ENCODE assay signal across 18 cellular contexts in the genomic region with DNA sequence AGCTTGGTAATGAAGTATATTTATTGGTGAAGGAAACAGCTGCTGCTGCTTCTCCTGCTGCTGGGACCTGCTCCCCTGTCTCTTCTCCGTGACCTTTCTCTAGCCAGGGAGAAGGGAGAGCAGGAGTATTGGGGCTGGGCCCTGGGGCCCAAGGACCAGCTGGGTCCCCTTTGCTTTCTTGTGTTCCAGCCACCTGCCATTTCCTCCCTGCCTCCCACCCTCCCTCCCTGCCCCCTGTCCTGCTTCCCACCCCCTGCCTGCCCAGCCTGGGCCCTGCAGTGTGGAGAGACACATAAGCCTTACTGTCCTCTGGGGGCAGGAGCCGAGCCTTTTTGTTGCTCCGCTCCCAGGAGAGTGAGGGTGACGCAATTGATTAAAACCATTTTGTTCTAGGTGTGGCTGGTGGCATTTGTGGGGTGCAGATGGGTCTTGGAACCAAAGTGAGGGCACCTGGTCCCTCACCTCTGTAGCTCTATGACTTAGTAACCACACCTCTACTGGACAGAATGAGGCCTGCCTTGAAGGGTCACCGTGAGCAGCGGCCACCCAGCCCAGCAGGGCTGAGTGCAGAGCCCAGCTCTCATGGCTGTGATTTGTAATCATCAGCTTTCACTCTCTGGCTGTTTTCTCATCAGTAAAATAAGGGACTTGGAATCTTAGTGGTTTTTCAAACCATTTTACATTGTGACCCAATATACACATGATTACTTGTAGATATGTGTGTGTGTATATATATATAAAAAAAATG. TPM values are rescaled to one million over a fixed set of nuclear protein-coding genes. Genes with fewer than 3 reads are reported as not detected.
DNase-seq lines count a peak whose midpoint lies in the region; ATAC-seq and TF ChIP-seq lines count a peak whose summit lies in the region.
"Had no signal": no experiment of that assay in that cellular context is flagged by ENCODE, and none has a peak within 500 bp of the region (broad histone marks: within the 10 kb centered on the region; RNA-seq: fewer than 3 reads in every experiment).

No MANE protein-coding gene starts in this region.

- H3K9me3 ChIP-seq in trophoblast cell (ENCODE audit: insufficient read depth, low read depth, low read length): peaks cover 2% of the 10 kb centered on the region
- H3K9me3 ChIP-seq: A549 had no signal

- BruUV-seq in Calu3 (replicated peaks; lab: Mats Ljungman, UMichigan): no TSS peak

- TF ChIP-seq CTCF in glutamatergic neuron (IDR thresholded peaks at IDR 0.05; ENCODE audit: partially characterized antibody, unreplicated experiment): no peak
- TF ChIP-seq CTCF in Calu3 (IDR thresholded peaks at IDR 0.05; ENCODE audit: unreplicated experiment): no peak

- no peak overlapping the region for H2BK12ac ChIP-seq in trophoblast cell (ENCODE audit: low read length)

- no peak overlapping the region for H4K91ac ChIP-seq in trophoblast cell (ENCODE audit: low read depth, low read length)

- H3K4me3 Mint-ChIP-seq in glutamatergic neuron (ENCODE audit: unreplicated experiment) (no peak overlapping the region), Calu3 (ENCODE audit: low read depth, unreplicated experiment) (no peak overlapping the region)
- H3K4me3 Mint-ChIP-seq: CD14-positive monocyte; naive thymus-derived CD4-positive, alpha-beta T cell; stimulated activated naive CD8-positive, alpha-beta T cell treated with anti-CD3 and anti-CD28 coated beads, Interleukin-15, amount 100 ng/mL, for 72 hours had no signal

- H3K4me3 ChIP-seq in trophoblast cell (ENCODE audit: low read depth, low read length): no peak overlapping the region
- H3K4me3 ChIP-seq: A549 had no signal

- intact Hi-C loops in Calu3 (cut with micrococcal nuclease; ENCODE audit: unreplicated experiment): no loop called here

- H3K27ac Mint-ChIP-seq in glutamatergic neuron (ENCODE audit: unreplicated experiment): peak overlapping the region; percentile 85
- H3K27ac Mint-ChIP-seq in Calu3 (ENCODE audit: unreplicated experiment): no peak overlapping the region
- H3K27ac Mint-ChIP-seq: stimulated activated naive CD8-positive, alpha-beta T cell treated with anti-CD3 and anti-CD28 coated beads, Interleukin-15, amount 100 ng/mL, for 72 hours had no signal

- H3K36me3 ChIP-seq in trophoblast cell (ENCODE audit: control insufficient read depth in 1 of 2, insufficient read depth in 2 of 2, low read length in 2 of 2): no peaks in the 10 kb centered on the region

- no peak overlapping the region for H2BK5ac ChIP-seq in trophoblast cell (ENCODE audit: low read depth, low read length, poor library complexity)

- H3K14ac ChIP-seq in trophoblast cell (ENCODE audit: low read length): no peak overlapping the region

- no peak overlapping the region for H2BK120ac ChIP-seq in trophoblast cell (ENCODE audit: insufficient read depth, low read length, poor library complexity)

- no peak overlapping the region for H3K4ac ChIP-seq in trophoblast cell (ENCODE audit: low read depth, low read length)

- H4K8ac ChIP-seq in trophoblast cell (ENCODE audit: low read depth, low read length): no peak overlapping the region

- H3K79me1 ChIP-seq in trophoblast cell (ENCODE audit: low read length): no peaks in the 10 kb centered on the region

- no peak overlapping the region for H2AK5ac ChIP-seq in trophoblast cell (ENCODE audit: low read length)

- H3K27me3 ChIP-seq in trophoblast cell (ENCODE audit: insufficient read depth, low read length): no peaks in the 10 kb centered on the region

- H3K79me2 ChIP-seq in trophoblast cell (ENCODE audit: control insufficient read depth, insufficient read depth, low read length, poor library complexity): no peaks in the 10 kb centered on the region

- no peak for ATAC-seq in GM19395 (IDR thresholded peaks at IDR 0.05; ENCODE audit: unreplicated experiment)
- ATAC-seq: naive thymus-derived CD4-positive, alpha-beta T cell; stimulated activated naive CD8-positive, alpha-beta T cell treated with anti-CD3 and anti-CD28 coated beads, Interleukin-15, amount 100 ng/mL, for 72 hours had no signal

- H3K27me3 Mint-ChIP-seq in glutamatergic neuron (ENCODE audit: unreplicated experiment): peaks cover 8% of the 10 kb centered on the region
- H3K27me3 Mint-ChIP-seq in Calu3 (ENCODE audit: unreplicated experiment): no peaks in the 10 kb centered on the region
- H3K27me3 Mint-ChIP-seq: stimulated activated naive CD8-positive, alpha-beta T cell treated with anti-CD3 and anti-CD28 coated beads, Interleukin-15, amount 100 ng/mL, for 72 hours had no signal

- H4K12ac ChIP-seq in trophoblast cell (ENCODE audit: low read depth, low read length): no peak overlapping the region

- no peaks in the 10 kb centered on the region for H3K9me3 Mint-ChIP-seq in glutamatergic neuron (ENCODE audit: unreplicated experiment)
- H3K9me3 Mint-ChIP-seq in Calu3 (ENCODE audit: low read depth, unreplicated experiment): no peaks in the 10 kb centered on the region
- H3K9me3 Mint-ChIP-seq: CD14-positive monocyte; naive thymus-derived CD4-positive, alpha-beta T cell; stimulated activated naive CD8-positive, alpha-beta T cell treated with anti-CD3 and anti-CD28 coated beads, Interleukin-15, amount 100 ng/mL, for 72 hours had no signal

- peaks cover 22% of the 10 kb centered on the region for H3K4me1 Mint-ChIP-seq in glutamatergic neuron (ENCODE audit: low read depth, unreplicated experiment)
- H3K4me1 Mint-ChIP-seq in Calu3 (ENCODE audit: low read depth, unreplicated experiment): no peaks in the 10 kb centered on the region
- H3K4me1 Mint-ChIP-seq: CD14-positive monocyte; stimulated activated naive CD8-positive, alpha-beta T cell treated with anti-CD3 and anti-CD28 coated beads, Interleukin-15, amount 100 ng/mL, for 72 hours had no signal

- H3K9ac ChIP-seq in trophoblast cell (ENCODE audit: low read length): peak overlapping the region; percentile 45

- CTCF ChIA-PET in Calu3 (lab: Charles Lee): interaction anchor here (0.7 to 0.9 kb wide), 2 partner anchors 87 to 131 kb away, joined by 3 to 4 read pairs; no protein-coding TSS in a partner anchor

- H3K18ac ChIP-seq in trophoblast cell (ENCODE audit: low read length): no peak overlapping the region

- H3K23ac ChIP-seq in trophoblast cell (ENCODE audit: low read length): no peak overlapping the region

- no peaks in the 10 kb centered on the region for H3K4me1 ChIP-seq in trophoblast cell (ENCODE audit: control insufficient read depth in 1 of 2, insufficient read depth in 2 of 2, low read length in 2 of 2)
- H3K4me1 ChIP-seq: A549 had no signal

- WGBS in trophoblast cell (ENCODE audit: extremely low coverage, insufficient coverage, insufficient read length): no CpG with 5 or more reads among the region's 6 CpGs

- H3K4me2 ChIP-seq in trophoblast cell (ENCODE audit: low read length): no peak overlapping the region
- H3K4me2 ChIP-seq: A549 had no signal

- no peaks in the 10 kb centered on the region for H3K36me3 Mint-ChIP-seq in glutamatergic neuron (ENCODE audit: unreplicated experiment)
- H3K36me3 Mint-ChIP-seq in Calu3 (ENCODE audit: insufficient read depth, unreplicated experiment): no peaks in the 10 kb centered on the region

- no peak overlapping the region for H3K27ac ChIP-seq in trophoblast cell (ENCODE audit: low read depth, low read length)
- H3K27ac ChIP-seq: A549 had no signal

- H2AFZ ChIP-seq in trophoblast cell (ENCODE audit: insufficient read depth, low read length, poor library complexity): no peak overlapping the region

- peak; percentile 52 for DNase-seq in NCI-H2227 (lab: John Stamatoyannopoulos, UW; ENCODE audit: unreplicated experiment)
- no peak for DNase-seq in NCI-H2227 treated with DMSO at 0.1 percent for 48 hours (lab: John Stamatoyannopoulos, UW)
- DNase-seq in NCI-H2171 (lab: John Stamatoyannopoulos, UW): peak; percentile 41
- peak; percentile 46 for DNase-seq in glutamatergic neuron
- DNase-seq in trophoblast cell: no peak
- DNase-seq in HUDEP-2 (lab: John Stamatoyannopoulos, UW; ENCODE audit: unreplicated experiment in 76 of 76): no peak
- no peak for DNase-seq in Calu3
- DNase-seq: activated gamma-delta T cell treated with Interleukin-2 at 50 U/mL for 16 hours; aorta; foreskin fibroblast; Karpas-422; naive thymus-derived CD4-positive, alpha-beta T cell; stimulated activated CD4-positive, alpha-beta T cell treated with anti-CD3 and anti-CD28 coated beads, Interleukin-15, amount 100 ng/mL, for 24 hours; stimulated activated naive CD8-positive, alpha-beta T cell treated with anti-CD3 and anti-CD28 coated beads, Interleukin-15, amount 100 ng/mL, for 72 hours had no signal

RNA-seq across cellular contexts. Expression of gene TMEM222, which starts 13.9 kb away (rescaled TPM):
- total RNA-seq in glutamatergic neuron (ENCODE audit: unreplicated experiment) (50.0 TPM), Calu3 (2022) (30.4 and 32.6 TPM in 2 replicates)
- 23.7 and 23.9 TPM in 2 replicates for polyA plus RNA-seq in trophoblast cell (2013)

RNA-seq across cellular contexts. Expression of gene SYTL1, which starts 33.8 kb away (rescaled TPM):
- total RNA-seq in glutamatergic neuron (ENCODE audit: unreplicated experiment) (3.2 TPM), Calu3 (2022) (15.0 and 16.5 TPM in 2 replicates)
- 18.2 and 20.4 TPM in 2 replicates for polyA plus RNA-seq in trophoblast cell (2013)
- total RNA-seq: endothelial cell of umbilical vein had no signal

RNA-seq across cellular contexts. Expression of gene MAP3K6, which starts 58.7 kb away (rescaled TPM):
- total RNA-seq in glutamatergic neuron (ENCODE audit: unreplicated experiment) (10.0 TPM), Calu3 (2022) (10.3 and 14.3 TPM in 2 replicates)
- 17.1 and 19.6 TPM in 2 replicates for polyA plus RNA-seq in trophoblast cell (2013)

Comparison
In these comparisons a context has a peak if more than half of its experiments do, and no peak if none do; other contexts are left out.
1. DNase-seq: peak in NCI-H2227 (single experiment), NCI-H2171 (single experiment) and glutamatergic neuron (single experiment); none in NCI-H2227 treated with DMSO at 0.1 percent for 48 hours (single experiment), trophoblast cell (0 of 2), HUDEP-2 (0 of 76) and Calu3 (single experiment).